In the genomic region with DNA sequence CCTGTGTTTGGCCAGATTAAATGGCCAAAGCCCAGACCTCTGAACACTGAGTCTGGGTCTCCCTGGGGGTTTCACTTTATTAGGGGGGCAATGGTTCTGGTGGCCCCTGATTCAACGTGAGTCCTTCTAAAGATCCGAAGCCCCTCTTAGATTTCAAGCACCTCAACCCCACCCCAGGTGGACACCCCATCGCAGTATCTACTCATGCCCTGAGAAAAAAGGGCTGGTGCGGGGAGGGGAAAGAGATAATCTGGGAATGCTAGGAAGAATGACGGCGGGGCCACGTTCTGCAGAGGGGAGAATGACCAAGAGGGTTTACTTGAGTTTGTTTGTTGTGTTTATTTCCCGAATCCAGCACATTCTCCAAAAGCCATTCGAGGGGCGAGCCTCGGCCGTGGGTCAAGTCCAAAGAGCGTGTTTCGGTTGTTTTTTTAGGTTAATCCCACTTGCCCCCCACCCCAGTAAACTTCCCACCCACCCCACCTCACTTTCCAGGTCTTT, we compare ENCODE assay signal across 8 cellular contexts. TPM values are rescaled to one million over a fixed set of nuclear protein-coding genes. Genes with fewer than 3 reads are reported as not detected.
DNase-seq lines count a peak whose midpoint lies in the region; ATAC-seq and TF ChIP-seq lines count a peak whose summit lies in the region.

No MANE protein-coding gene starts in this region.

- peaks cover 54% of the 10 kb centered on the region for H3K79me2 ChIP-seq in MM.1S (ENCODE audit: low read length)
- H3K79me2 ChIP-seq in neural progenitor cell (ENCODE audit: low read depth), result peaks cover 3% of the 10 kb centered on the region

- no peaks in the 10 kb centered on the region for H3K36me3 Mint-ChIP-seq in neural progenitor cell

- H4K20me1 ChIP-seq in MM.1S (ENCODE audit: insufficient read depth, low read length) (no peaks in the 10 kb centered on the region), neural progenitor cell (ENCODE audit: low read depth) (no peaks in the 10 kb centered on the region)

- H3K9me3 ChIP-seq in MM.1S (replicated peaks; ENCODE audit: insufficient read depth, low read length), result no peaks in the 10 kb centered on the region
- no peaks in the 10 kb centered on the region for H3K9me3 ChIP-seq in endocrine pancreas (ENCODE audit: control insufficient read depth, low read length)
- no peaks in the 10 kb centered on the region for H3K9me3 ChIP-seq in neural progenitor cell (ENCODE audit: low read depth)

- H3F3A ChIP-seq in MM.1S (ENCODE audit: insufficient read depth, low read length) (peaks cover 34% of the 10 kb centered on the region), neural progenitor cell (ENCODE audit: low read depth) (peaks cover 12% of the 10 kb centered on the region)

- peaks cover 49% of the 10 kb centered on the region for H3K4me1 ChIP-seq in MM.1S (ENCODE audit: low read length)
- H3K4me1 ChIP-seq in endocrine pancreas (ENCODE audit: control insufficient read depth, insufficient read depth, low read length), result peaks cover 9% of the 10 kb centered on the region
- H3K4me1 ChIP-seq in neural progenitor cell, result peaks cover 17% of the 10 kb centered on the region

- H2AFZ ChIP-seq in MM.1S (ENCODE audit: low read length), result no peak overlapping the region; the same call in 1 of the 2 replicates
- H2AFZ ChIP-seq in neural progenitor cell (replicated peaks), result peak overlapping the region; percentile 100

- H3K36me3 ChIP-seq in MM.1S (replicated peaks; ENCODE audit: insufficient read depth, low read length) (no peaks in the 10 kb centered on the region), endocrine pancreas (ENCODE audit: control insufficient read depth, insufficient read depth, low read length) (no peaks in the 10 kb centered on the region), neural progenitor cell (no peaks in the 10 kb centered on the region)

- H3K9me3 Mint-ChIP-seq in neural progenitor cell, result peaks cover 6% of the 10 kb centered on the region

- no peak for TF ChIP-seq CTCF in C4-2B (conservative IDR thresholded peaks at IDR 0.05)
- no peak for TF ChIP-seq CTCF in MM.1S (IDR thresholded peaks at IDR 0.05; ENCODE audit: low read length)
- no peak for TF ChIP-seq CTCF in neural progenitor cell (IDR thresholded peaks at IDR 0.05)

- DNase-seq in MM.1S, result no peak
- DNase-seq in neural progenitor cell (ENCODE audit: low spot score), result no peak
- no peak for DNase-seq in NK-92 (lab: John Stamatoyannopoulos, UW; ENCODE audit: unreplicated experiment)
- no peak for DNase-seq in NCI-H1048 (lab: John Stamatoyannopoulos, UW)
- no peak for DNase-seq in NOMO-1 treated with DMSO at 0.1 percent for 48 hours (lab: John Stamatoyannopoulos, UW; ENCODE audit: unreplicated experiment)

- H3K27me3 Mint-ChIP-seq in neural progenitor cell (ENCODE audit: insufficient read depth, low read depth), result peaks cover 33% of the 10 kb centered on the region

- ATAC-seq in HG02981 (IDR thresholded peaks at IDR 0.05; ENCODE audit: unreplicated experiment), result no peak

- H3K27ac Mint-ChIP-seq in neural progenitor cell, result no peak overlapping the region

- peaks cover 8% of the 10 kb centered on the region for H3K4me1 Mint-ChIP-seq in neural progenitor cell

- no peaks in the 10 kb centered on the region for H3K27me3 ChIP-seq in MM.1S (replicated peaks; ENCODE audit: insufficient read depth, low read length)
- no peaks in the 10 kb centered on the region for H3K27me3 ChIP-seq in endocrine pancreas (ENCODE audit: control insufficient read depth, insufficient read depth, low read length)
- H3K27me3 ChIP-seq in neural progenitor cell, result peaks cover 64% of the 10 kb centered on the region

- H3K4me3 Mint-ChIP-seq in neural progenitor cell, result peak overlapping the region; percentile 89

- H3K4me2 ChIP-seq in MM.1S (ENCODE audit: low read depth, low read length) (peak overlapping the region; percentile 92), neural progenitor cell (peak overlapping the region; percentile 99)

- no peaks in the 10 kb centered on the region for H3K9me2 ChIP-seq in MM.1S (replicated peaks; ENCODE audit: insufficient read depth, low read length)

- H3K27ac ChIP-seq in C4-2B (peak overlapping the region; percentile 76), MM.1S (ENCODE audit: low read length) (no peak overlapping the region), neural progenitor cell (no peak overlapping the region)

- H3K9ac ChIP-seq in MM.1S (ENCODE audit: low read length) (peak overlapping the region; percentile 90), endocrine pancreas (ENCODE audit: control insufficient read depth, insufficient read depth, low read length) (peak overlapping the region; percentile 67), neural progenitor cell (no peak overlapping the region)

- peak overlapping the region; percentile 92 for H3K4me3 ChIP-seq in MM.1S (ENCODE audit: low read length)
- H3K4me3 ChIP-seq in endocrine pancreas (ENCODE audit: control insufficient read depth, insufficient read depth, low read length), result peak overlapping the region; percentile 25
- peak overlapping the region; percentile 96 for H3K4me3 ChIP-seq in neural progenitor cell

RNA-seq across cellular contexts. Expression of gene PDLIM1, which starts 0.8 kb away (rescaled TPM):
- total RNA-seq in neural progenitor cell (ENCODE audit: low replicate concordance), result 4.6 and 7.9 TPM in 2 replicates

Comparison
In these comparisons a context has a peak if more than half of its experiments do, and no peak if none do; other contexts are left out.
1. H3K4me3 ChIP-seq: peak in every context shown above with its lines; median percentile 96 in neural progenitor cell; 92 in MM.1S; 25 in endocrine pancreas.